Comparison of ENCODE assay signal across 9 cellular contexts in genomic region chr13:97460004-97460756, GRCh38. TPM values are rescaled to one million over a fixed set of nuclear protein-coding genes. Genes with fewer than 3 reads are reported as not detected.
DNase-seq lines count a peak whose midpoint lies in the region; ATAC-seq, FAIRE-seq and TF ChIP-seq lines count a peak whose summit lies in the region.
"Had no signal": no experiment of that assay in that cellular context is flagged by ENCODE, and none has a peak within 500 bp of the region (broad histone marks: within the 10 kb centered on the region; RNA-seq: fewer than 3 reads in every experiment).

No MANE protein-coding gene starts in this region.

- ATAC-seq in HG02943 (IDR thresholded peaks at IDR 0.05; ENCODE audit: low read depth, unreplicated experiment) (peak; percentile 93), activated B cell treated with CpG ODN at 0.5 μM for 24 hours (ENCODE audit: low read depth) (peak; percentile 95)
- peak; percentile 75 for ATAC-seq in stimulated activated naive CD8-positive, alpha-beta T cell treated with anti-CD3 and anti-CD28 coated beads, Interleukin-15, amount 100 ng/mL, for 72 hours

- peaks cover 3% of the 10 kb centered on the region for H3K9me3 Mint-ChIP-seq in activated naive CD4-positive, alpha-beta T cell treated with anti-CD3 and anti-CD28 coated beads for 36 hours
- peaks cover 6% of the 10 kb centered on the region for H3K9me3 Mint-ChIP-seq in activated B cell treated with CpG ODN at 0.5 μM for 24 hours
- H3K9me3 Mint-ChIP-seq in stimulated activated naive CD8-positive, alpha-beta T cell treated with anti-CD3 and anti-CD28 coated beads, Interleukin-15, amount 100 ng/mL, for 72 hours, result peaks cover 5 to 9% of the 10 kb centered on the region in 2 donors

- TF ChIP-seq POLR2A in H54 (IDR thresholded peaks at IDR 0.05; ENCODE audit: low read depth, low read length), result no peak

- POLR2A ChIA-PET in activated B cell treated with CpG ODN at 0.5 μM for 24 hours (lab: Charles Lee), result interaction anchor here (1.7 to 6.6 kb wide), 2 partner anchors 10 to 25 kb away, joined by 6 to 84 read pairs; partner anchors contain the start of gene RAP2A

- no peak for TF ChIP-seq CTCF in activated B cell treated with CpG ODN at 0.5 μM for 24 hours (IDR thresholded peaks at IDR 0.05)

- H3K27me3 Mint-ChIP-seq in activated naive CD4-positive, alpha-beta T cell treated with anti-CD3 and anti-CD28 coated beads for 36 hours (ENCODE audit: low read depth), result no peaks in the 10 kb centered on the region
- no peaks in the 10 kb centered on the region for H3K27me3 Mint-ChIP-seq in activated B cell treated with CpG ODN at 0.5 μM for 24 hours
- H3K27me3 Mint-ChIP-seq in stimulated activated naive CD8-positive, alpha-beta T cell treated with anti-CD3 and anti-CD28 coated beads, Interleukin-15, amount 100 ng/mL, for 72 hours, result no peaks in the 10 kb centered on the region

- H3K27ac Mint-ChIP-seq in activated naive CD4-positive, alpha-beta T cell treated with anti-CD3 and anti-CD28 coated beads for 36 hours, result peak overlapping the region; percentile 8
- H3K27ac Mint-ChIP-seq in activated B cell treated with CpG ODN at 0.5 μM for 24 hours, result peak overlapping the region; percentile 89
- H3K27ac Mint-ChIP-seq in stimulated activated naive CD8-positive, alpha-beta T cell treated with anti-CD3 and anti-CD28 coated beads, Interleukin-15, amount 100 ng/mL, for 72 hours, result peak overlapping the region; percentile 34 to 73

- H3K4me3 Mint-ChIP-seq in activated naive CD4-positive, alpha-beta T cell treated with anti-CD3 and anti-CD28 coated beads for 36 hours, result no peak overlapping the region
- peak overlapping the region; percentile 57 for H3K4me3 Mint-ChIP-seq in activated B cell treated with CpG ODN at 0.5 μM for 24 hours
- peak overlapping the region; percentile 36 to 54 for H3K4me3 Mint-ChIP-seq in stimulated activated naive CD8-positive, alpha-beta T cell treated with anti-CD3 and anti-CD28 coated beads, Interleukin-15, amount 100 ng/mL, for 72 hours

- peak; percentile 18 for DNase-seq in activated naive CD4-positive, alpha-beta T cell treated with anti-CD3 and anti-CD28 coated beads for 36 hours
- DNase-seq in activated naive CD4-positive, alpha-beta T cell treated with Interleukin-2 at 50 U/mL for 16 hours, result no peak
- DNase-seq in activated B cell treated with CpG ODN at 0.5 μM for 24 hours (no peak), NCI-H1694 (lab: John Stamatoyannopoulos, UW) (no peak), NCI-H1092 treated with DMSO at 0.1 percent for 48 hours (lab: John Stamatoyannopoulos, UW) (no peak), H54 (ENCODE audit: insufficient read length, low spot score) (no peak)
- no peak for DNase-seq in stimulated activated naive CD8-positive, alpha-beta T cell treated with anti-CD3 and anti-CD28 coated beads, Interleukin-15, amount 100 ng/mL, for 72 hours
- DNase-seq: NCI-H524 had no signal

- intact Hi-C loops in activated naive CD4-positive, alpha-beta T cell treated with anti-CD3 and anti-CD28 coated beads for 36 hours (cut with micrococcal nuclease), result loop anchor here (1.0 kb wide), 1 partner anchor 27 kb away; no protein-coding TSS in a partner anchor
- intact Hi-C loops in activated B cell treated with CpG ODN at 0.5 μM for 24 hours (cut with micrococcal nuclease), result loop anchor here (1.0 to 10.0 kb wide), 3 partner anchors 27 to 1625 kb away; no protein-coding TSS in a partner anchor

- CTCF ChIA-PET in activated naive CD4-positive, alpha-beta T cell treated with anti-CD3 and anti-CD28 coated beads for 36 hours (lab: Charles Lee), result interaction anchor here (1.0 kb wide), 1 partner anchor 29 kb away, joined by 3 read pairs; no protein-coding TSS in a partner anchor
- CTCF ChIA-PET in activated B cell treated with CpG ODN at 0.5 μM for 24 hours (lab: Charles Lee), result no interaction called here

- H3K4me1 Mint-ChIP-seq in activated naive CD4-positive, alpha-beta T cell treated with anti-CD3 and anti-CD28 coated beads for 36 hours (ENCODE audit: low read depth), result peaks cover 31% of the 10 kb centered on the region
- peaks cover 39% of the 10 kb centered on the region for H3K4me1 Mint-ChIP-seq in activated B cell treated with CpG ODN at 0.5 μM for 24 hours
- peaks cover 49% of the 10 kb centered on the region for H3K4me1 Mint-ChIP-seq in stimulated activated naive CD8-positive, alpha-beta T cell treated with anti-CD3 and anti-CD28 coated beads, Interleukin-15, amount 100 ng/mL, for 72 hours

- FAIRE-seq in H54 (lab: Jason Lieb, UNC), result no peak

- H3K36me3 Mint-ChIP-seq in activated naive CD4-positive, alpha-beta T cell treated with anti-CD3 and anti-CD28 coated beads for 36 hours (ENCODE audit: low read depth), result peaks cover 8% of the 10 kb centered on the region
- peaks cover 22% of the 10 kb centered on the region for H3K36me3 Mint-ChIP-seq in activated B cell treated with CpG ODN at 0.5 μM for 24 hours (ENCODE audit: low read depth)

RNA-seq across cellular contexts. Expression of gene RAP2A, which starts 26.2 kb away (rescaled TPM):
- 10 to 100 TPM in 1 of 2 experiments, 1 to 10 TPM in 1; 9.9 to 10.8 TPM for total RNA-seq in activated naive CD4-positive, alpha-beta T cell treated with anti-CD3 and anti-CD28 coated beads for 36 hours
- total RNA-seq in activated B cell treated with CpG ODN at 0.5 μM for 24 hours, result 24.8 and 29.8 TPM in 2 replicates

Comparison
In these comparisons a context has a peak if more than half of its experiments do, and no peak if none do; other contexts are left out.
1. H3K27ac Mint-ChIP-seq: peak in every context shown above with its lines; median percentile 89 in activated B cell treated with CpG ODN at 0.5 μM for 24 hours; 54 in stimulated activated naive CD8-positive, alpha-beta T cell treated with anti-CD3 and anti-CD28 coated beads, Interleukin-15, amount 100 ng/mL, for 72 hours; 8 in activated naive CD4-positive, alpha-beta T cell treated with anti-CD3 and anti-CD28 coated beads for 36 hours.